In genomic region chrX:65821721-65822496, GRCh38 we compare ENCODE assay signal across 8 cellular contexts.
DNase-seq lines count a peak whose midpoint lies in the region; ATAC-seq and TF ChIP-seq lines count a peak whose summit lies in the region.

No MANE protein-coding gene starts in this region.

- H3K27me3 ChIP-seq in Panc1 (ENCODE audit: control insufficient read depth, insufficient read depth, low read length) (no peaks in the 10 kb centered on the region), adipocyte (replicated peaks; ENCODE audit: control insufficient read depth, insufficient read depth, low read length) (peaks cover 17% of the 10 kb centered on the region), neutrophil (no peaks in the 10 kb centered on the region), aorta (ENCODE audit: control insufficient read depth in 1 of 2, insufficient read depth in 2 of 2, low read length in 1 of 2) (no peaks in the 10 kb centered on the region)

- POLR2A ChIA-PET in Panc1 (lab: Charles Lee): no interaction called here

- CTCF ChIA-PET in Panc1 (lab: Charles Lee): no interaction called here

- TF ChIP-seq CTCF in Panc1 (IDR thresholded peaks at IDR 0.05) (no peak), neutrophil (IDR thresholded peaks at IDR 0.05) (no peak)

- H3K27ac ChIP-seq in Panc1 (ENCODE audit: low read length) (no peak overlapping the region), neutrophil (peak overlapping the region; percentile 39), aorta (ENCODE audit: low read depth in 1 of 2, low read length in 2 of 2) (no peak overlapping the region)

- DNase-seq in Panc1 (ENCODE audit: low read depth, low spot score): no peak
- DNase-seq in adipocyte (ENCODE audit: low read depth): peak; percentile 3
- no peak for DNase-seq in aorta
- DNase-seq in D341Med (ENCODE audit: low spot score): no peak
- DNase-seq in NCI-H1694 treated with DMSO at 0.1 percent for 48 hours (lab: John Stamatoyannopoulos, UW): no peak

- H3K36me3 ChIP-seq in Panc1 (ENCODE audit: control insufficient read depth, insufficient read depth, low read length) (no peaks in the 10 kb centered on the region), adipocyte (ENCODE audit: control insufficient read depth, insufficient read depth, low read length, severe bottlenecking) (no peaks in the 10 kb centered on the region), neutrophil (no peaks in the 10 kb centered on the region), aorta (ENCODE audit: control insufficient read depth in 1 of 2, insufficient read depth in 2 of 2, low read length in 1 of 2) (no peaks in the 10 kb centered on the region)

- H3K4me3 ChIP-seq in Panc1 (ENCODE audit: low read depth in 2 of 2, low read length in 2 of 2) (peak overlapping the region; percentile 9 to 11; a peak in 2 of 4 replicates), adipocyte (ENCODE audit: low read length) (peak overlapping the region; percentile 50), neutrophil (ENCODE audit: low read depth in 1 of 2, low read length in 1 of 2) (peak overlapping the region; percentile 57 to 61), aorta (ENCODE audit: low read length in 2 of 2) (peak overlapping the region; percentile 3 to 41)

- intact Hi-C loops in Panc1 (cut with micrococcal nuclease; ENCODE audit: unreplicated experiment) (no loop called here), aorta (cut with DNase I) (no loop called here)

- BruUV-seq in Panc1 (replicated peaks; lab: Mats Ljungman, UMichigan): no TSS peak

- 3 to 30% methylated on average over 47 to 48 of the region's 48 CpGs for WGBS in aorta, 2 donors

- in situ Hi-C loops in Panc1 (cut with HindIII; ENCODE audit: low pct_unique_long_range_greater_than_20kb, low sequenced_read_pairs): no loop called here

- ATAC-seq in GM21619 (IDR thresholded peaks at IDR 0.05; ENCODE audit: unreplicated experiment): peak; percentile 72
- ATAC-seq in Panc1: 0 out of 2 replicates have a peak, but pooled peaks have one; percentile 53
- no peak for ATAC-seq in aorta (ENCODE audit: low FRiP score)
- no peak for ATAC-seq in HG03039 (IDR thresholded peaks at IDR 0.05; ENCODE audit: unreplicated experiment)

- H3K4me1 ChIP-seq in Panc1 (ENCODE audit: control insufficient read depth, insufficient read depth, low read length) (no peaks in the 10 kb centered on the region), adipocyte (ENCODE audit: control insufficient read depth, insufficient read depth, low read length) (no peaks in the 10 kb centered on the region), neutrophil (ENCODE audit: control insufficient read depth in 1 of 2, insufficient read depth in 1 of 2, low read depth in 1 of 2, low read length in 1 of 2) (peaks cover 0 to 3% of the 10 kb centered on the region in 2 experiments), aorta (ENCODE audit: control insufficient read depth in 1 of 2, insufficient read depth in 2 of 2, low read length in 2 of 2) (no peaks in the 10 kb centered on the region)

- no peak overlapping the region for H3K9ac ChIP-seq in adipocyte (ENCODE audit: low read length)

- no peaks in the 10 kb centered on the region for H3K9me3 ChIP-seq in Panc1 (ENCODE audit: control insufficient read depth, insufficient read depth, low read depth, low read length)
- H3K9me3 ChIP-seq in adipocyte (ENCODE audit: control insufficient read depth, low read length): peaks cover 4% of the 10 kb centered on the region
- no peaks in the 10 kb centered on the region for H3K9me3 ChIP-seq in neutrophil
- no peaks in the 10 kb centered on the region for H3K9me3 ChIP-seq in aorta (ENCODE audit: control insufficient read depth, low read length)

Comparison
In these comparisons a context has a peak if more than half of its experiments do, and no peak if none do; other contexts are left out.
1. ATAC-seq: peak in GM21619 (single experiment) and Panc1 (single experiment); none in aorta (single experiment) and HG03039 (single experiment).
2. Peak in every context shown above with its lines, with median percentiles within 50 percentile points of each other: H3K4me3 ChIP-seq.